13 cellular contexts compared by ENCODE assay signal in the genomic region with DNA sequence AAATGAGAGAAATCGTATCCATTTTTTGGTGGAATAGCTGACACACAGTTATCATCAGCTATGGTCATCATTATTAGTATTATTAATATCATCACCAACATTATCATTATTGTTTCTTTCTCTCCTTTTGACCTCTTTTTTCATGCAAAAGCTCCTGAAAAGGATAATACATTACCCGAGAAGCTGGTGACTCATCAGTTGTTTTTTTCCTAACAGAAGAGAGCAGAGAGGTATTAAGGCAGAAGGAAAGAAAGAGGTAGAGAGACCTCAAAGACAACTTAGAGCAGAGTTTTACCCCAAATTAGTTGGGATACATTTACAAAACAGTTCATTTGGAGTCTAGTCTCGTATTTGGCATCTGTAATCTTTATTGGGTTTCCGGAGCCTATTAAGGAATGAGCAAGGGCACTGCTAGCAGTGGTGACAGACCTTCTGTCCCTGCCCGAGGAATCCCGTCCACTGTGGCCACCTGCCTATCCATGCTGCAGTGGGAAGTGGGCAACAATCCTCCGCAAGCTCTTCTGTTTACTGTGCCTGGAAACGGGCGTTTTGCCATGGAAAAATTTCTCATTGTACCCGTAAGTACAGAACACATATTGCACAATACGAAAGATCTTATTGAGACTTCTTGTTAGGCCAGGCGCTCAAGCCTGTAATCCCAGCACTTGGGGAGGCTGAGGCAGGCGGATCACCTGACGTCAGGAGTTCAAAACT.
A peak's percentile ranks its signal among the peaks of the same experiment; 100 is the strongest.
DNase-seq lines count a peak whose midpoint lies in the region; ATAC-seq and TF ChIP-seq lines count a peak whose summit lies in the region.
"Had no signal": no experiment of that assay in that cellular context is flagged by ENCODE, and none has a peak within 500 bp of the region (broad histone marks: within the 10 kb centered on the region; RNA-seq: fewer than 3 reads in every experiment).

No MANE protein-coding gene starts in this region.

- H3K4me3 ChIP-seq in adipocyte (ENCODE audit: low read length): peak overlapping the region; percentile 73
- H3K4me3 ChIP-seq in heart left ventricle: no peak overlapping the region
- H3K4me3 ChIP-seq: BLaER1 treated with 17β-estradiol and CSF1 and Interleukin-3, amounts not matched to agents 10 nM and 100 nM had no signal

- H3K4me1 ChIP-seq in adipocyte (ENCODE audit: control insufficient read depth, insufficient read depth, low read length) (peaks cover 15% of the 10 kb centered on the region), heart left ventricle (peaks cover 0 to 6% (median 0%) of the 10 kb centered on the region in 12 donors)
- H3K4me1 ChIP-seq: BLaER1 treated with 17β-estradiol and CSF1 and Interleukin-3, amounts not matched to agents 10 nM and 100 nM had no signal

- H3K27me3 ChIP-seq in adipocyte (replicated peaks; ENCODE audit: control insufficient read depth, insufficient read depth, low read length): no peaks in the 10 kb centered on the region
- H3K27me3 ChIP-seq in heart left ventricle: no peaks in the 10 kb centered on the region
- H3K27me3 ChIP-seq: BLaER1 treated with 17β-estradiol and CSF1 and Interleukin-3, amounts not matched to agents 10 nM and 100 nM had no signal

- ATAC-seq in heart left ventricle (peak; percentile 76 to 90 (median 82)), sciatic nerve (peak; percentile 55), GM19452 (IDR thresholded peaks at IDR 0.05; ENCODE audit: unreplicated experiment) (no peak), GM21737 (IDR thresholded peaks at IDR 0.05; ENCODE audit: unreplicated experiment) (no peak)
- ATAC-seq: stimulated activated memory B cell treated with anti-CD40 and anti-IgM and Interleukin-4, amounts not matched to agents 10 μg/mL and 1 μg/mL and 100 μg/mL, for 72 hours had no signal

- WGBS in heart left ventricle, 4 donors: 74 to 85% (median 80%) methylated on average over 14 of the region's 14 CpGs

- H3K36me3 ChIP-seq in adipocyte (ENCODE audit: control insufficient read depth, insufficient read depth, low read length, severe bottlenecking) (no peaks in the 10 kb centered on the region), heart left ventricle (no peaks in the 10 kb centered on the region)
- H3K36me3 ChIP-seq: BLaER1 treated with 17β-estradiol and CSF1 and Interleukin-3, amounts not matched to agents 10 nM and 100 nM had no signal

- H3K27ac ChIP-seq in heart left ventricle: no peak overlapping the region
- H3K27ac ChIP-seq: BLaER1 treated with 17β-estradiol and CSF1 and Interleukin-3, amounts not matched to agents 10 nM and 100 nM had no signal

- no peak for TF ChIP-seq POLR2A in heart left ventricle (IDR thresholded peaks at IDR 0.05)

- TF ChIP-seq CTCF in heart left ventricle (IDR thresholded peaks at IDR 0.05): no peak

- intact Hi-C loops in heart left ventricle (cut with DNase I): no loop called here
- intact Hi-C loops in sciatic nerve (cut with DNase I): no loop called here

- H3K9ac ChIP-seq in adipocyte (ENCODE audit: low read length): peak overlapping the region; percentile 84
- H3K9ac ChIP-seq: BLaER1 treated with 17β-estradiol and CSF1 and Interleukin-3, amounts not matched to agents 10 nM and 100 nM had no signal

- DNase-seq in EH (ENCODE audit: low read depth) (peak; percentile 31), adipocyte (ENCODE audit: low read depth) (peak; percentile 29), heart left ventricle (peak in 1 of 5 donors; percentile 48), sciatic nerve (ENCODE audit: low spot score) (no peak), activated gamma-delta T cell (lab: John Stamatoyannopoulos, UW) (no peak), hepatic stellate cell (ENCODE audit: low spot score) (no peak)
- DNase-seq: activated T-cell treated with anti-CD3 and anti-CD28 coated beads, Interleukin-2, amount 50 U/mL, for 48 hours; H9; stimulated activated CD4-positive, alpha-beta T cell treated with anti-CD3 and anti-CD28 coated beads, Interleukin-15, amount 100 ng/mL, for 24 hours had no signal

- H3K9me3 ChIP-seq in adipocyte (ENCODE audit: control insufficient read depth, low read length) (no peaks in the 10 kb centered on the region), heart left ventricle (no peaks in the 10 kb centered on the region)
- H3K9me3 ChIP-seq: BLaER1 treated with 17β-estradiol and CSF1 and Interleukin-3, amounts not matched to agents 10 nM and 100 nM had no signal

Comparison
In these comparisons a context has a peak if more than half of its experiments do, and no peak if none do; other contexts are left out.
1. DNase-seq: peak in EH (single experiment) and adipocyte (single experiment); none in sciatic nerve (single experiment), activated gamma-delta T cell (single experiment) and hepatic stellate cell (single experiment).
2. ATAC-seq: peak in heart left ventricle (4 of 4) and sciatic nerve (single experiment); none in GM19452 (single experiment) and GM21737 (single experiment).